In the genomic region with DNA sequence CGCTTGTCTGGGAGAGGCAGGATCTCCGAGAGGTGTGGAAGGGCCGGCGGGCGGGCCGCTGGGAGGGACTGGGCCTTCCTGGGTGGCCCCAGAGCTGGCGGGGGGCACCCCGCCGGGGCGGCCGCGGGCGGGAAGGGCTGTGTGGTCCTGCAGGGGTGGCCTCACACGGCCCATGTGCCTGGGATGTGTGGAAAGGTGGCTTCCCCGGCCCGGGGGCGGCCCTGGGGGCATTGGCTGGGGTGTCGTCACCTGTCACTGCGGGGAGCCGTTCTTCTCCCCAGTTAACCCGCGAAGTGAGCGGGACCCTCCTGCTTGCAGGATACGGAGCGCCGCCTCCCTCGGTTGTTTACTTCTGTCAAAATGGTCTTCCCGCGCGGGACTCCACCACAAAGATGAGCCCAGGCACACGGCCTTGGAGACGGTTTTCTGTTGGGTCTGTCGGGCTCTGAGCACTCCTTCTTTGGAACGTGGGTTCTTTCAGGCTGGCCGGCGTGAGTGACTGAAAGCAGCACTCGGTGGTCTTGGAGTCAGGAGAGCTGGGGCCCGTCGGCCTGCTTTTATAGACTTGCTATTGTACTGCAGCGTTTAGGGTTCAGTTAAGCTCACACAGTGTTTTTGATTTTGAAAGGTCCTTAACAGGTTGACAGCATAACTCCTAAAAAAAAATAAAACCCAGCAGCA, we compare ENCODE assay signal across 8 cellular contexts. TPM values are rescaled to one million over a fixed set of nuclear protein-coding genes. Genes with fewer than 3 reads are reported as not detected.
DNase-seq lines count a peak whose midpoint lies in the region; FAIRE-seq and TF ChIP-seq lines count a peak whose summit lies in the region.

No MANE protein-coding gene starts in this region.

- TF ChIP-seq CTCF in GM12864 (IDR thresholded peaks at IDR 0.05; ENCODE audit: low read depth, low read length, missing control alignments) (no peak), H1 (IDR thresholded peaks at IDR 0.05; ENCODE audit: control extremely low read depth in 1 of 3, insufficient read depth in 1 of 3, low read depth in 1 of 3, low read length in 3 of 3) (no peak)

- H3K27me3 ChIP-seq in GM23248 (replicated peaks; ENCODE audit: insufficient read depth) (no peaks in the 10 kb centered on the region), H1 (replicated peaks in 1 of 4; ENCODE audit: control insufficient read depth in 3 of 4, extremely low read depth in 1 of 4, insufficient read depth in 3 of 4, low read length in 3 of 4) (no peaks in the 10 kb centered on the region), mononuclear cell (ENCODE audit: insufficient read depth, low read length) (peaks cover 6% of the 10 kb centered on the region)

- H2BK20ac ChIP-seq in H1 (ENCODE audit: low read length): no peak overlapping the region

- H4K5ac ChIP-seq in H1 (ENCODE audit: insufficient read length, low read depth, low read length): peak overlapping the region; percentile 3

- no peaks in the 10 kb centered on the region for H3K9me2 ChIP-seq in GM23248 (ENCODE audit: insufficient read depth)

- H2BK5ac ChIP-seq in H1 (ENCODE audit: low read depth, low read length): peak overlapping the region; percentile 96

- peaks cover 3% of the 10 kb centered on the region; the same call in 1 of the 2 replicates for H3K23me2 ChIP-seq in H1 (ENCODE audit: low read depth, low read length)

- DNase-seq in GM12864 (ENCODE audit: low read depth) (no peak), GM23248 (peak; percentile 65), LHCN-M2 (ENCODE audit: low read depth) (peak; percentile 27), H1 (ENCODE audit: low read depth in 1 of 2, low spot score in 2 of 2) (no peak), HK-2 (ENCODE audit: unreplicated experiment) (no peak)
- peak; percentile 53 to 67 for DNase-seq in activated CD4-positive, alpha-beta T cell treated with anti-CD3 and anti-CD28 coated beads, Interleukin-2, amount 50 U/mL, for 48 hours
- DNase-seq in stimulated activated CD8-positive, alpha-beta memory T cell treated with anti-CD3 and anti-CD28 coated beads, Interleukin-4, amount 100 ng/mL, for 4 hours (ENCODE audit: low read depth in 2 of 2, low spot score in 1 of 2): peak; percentile 23 to 34

- H2AK5ac ChIP-seq in H1 (ENCODE audit: low read depth, low read length): no peak overlapping the region

- 0 to 2% methylated on average over 18 to 39 of the region's 40 CpGs for WGBS in GM23248 (ENCODE audit: low coverage in 1 of 2, low lambda C conversion rate in 2 of 2, missing lambda C conversion rate in 2 of 2), 2 experiments
- 1% methylated on average over 22 of the region's 40 CpGs; no CpG with 5 or more reads in 1 of the 2 experiments for WGBS in H1 (ENCODE audit: extremely low coverage in 1 of 2, insufficient coverage in 1 of 2, insufficient read length in 1 of 2, insufficient replicate concordance in 2 of 2, low coverage in 1 of 2, low lambda C conversion rate in 2 of 2, missing lambda C conversion rate in 1 of 2), 2 experiments

- H3K36me3 ChIP-seq in GM23248 (ENCODE audit: low read depth) (no peaks in the 10 kb centered on the region), H1 (ENCODE audit: control insufficient read depth in 2 of 4, insufficient read depth in 4 of 4, low read length in 3 of 4) (peaks cover 0 to 27% (median 9%) of the 10 kb centered on the region in 4 experiments; a peak in 6 of 8 replicates)

- TF ChIP-seq RAD21 in H1 (IDR thresholded peaks at IDR 0.05 in 1 of 2, conservative IDR thresholded peaks at IDR 0.05 in 1 of 2; ENCODE audit: low read depth in 2 of 2, low read length in 2 of 2): no peak

- H3K79me2 ChIP-seq in GM23248 (ENCODE audit: insufficient read depth) (peaks cover 57% of the 10 kb centered on the region), H1 (ENCODE audit: control insufficient read depth in 1 of 2, insufficient read depth in 2 of 2, low read length in 2 of 2) (peaks cover 19 to 56% of the 10 kb centered on the region in 2 experiments)

- H3K4me1 ChIP-seq in GM23248 (ENCODE audit: insufficient read depth) (peaks cover 18% of the 10 kb centered on the region), H1 (replicated peaks in 1 of 4; ENCODE audit: control insufficient read depth in 3 of 4, insufficient read depth in 4 of 4, low read length in 3 of 4) (peaks cover 0 to 4% (median 0%) of the 10 kb centered on the region in 4 experiments; a peak in 2 of 7 replicates), mononuclear cell (ENCODE audit: insufficient read depth, low read length) (peaks cover 32% of the 10 kb centered on the region)

- peak overlapping the region; percentile 96 for H3K4me3 ChIP-seq in GM12864 (ENCODE audit: low read depth, low read length)
- peak overlapping the region; percentile 80 for H3K4me3 ChIP-seq in GM23248
- H3K4me3 ChIP-seq in H1 (ENCODE audit: extremely low read depth in 1 of 4, insufficient read depth in 2 of 4, low read depth in 3 of 4, low read length in 4 of 4): peak overlapping the region; percentile 88 to 95 (median 91)
- peak overlapping the region; percentile 85 for H3K4me3 ChIP-seq in mononuclear cell (ENCODE audit: low read length)

- peak overlapping the region; percentile 60; the same call in 1 of the 2 replicates for H3K18ac ChIP-seq in H1 (ENCODE audit: extremely low read depth, low read length)

- H3K4ac ChIP-seq in H1 (replicated peaks; ENCODE audit: insufficient read length, low read depth, low read length): no peak overlapping the region

- no peak for FAIRE-seq in H1 (lab: Jason Lieb, UNC)

- H2AFZ ChIP-seq in GM23248 (peak overlapping the region; percentile 88), H1 (ENCODE audit: low read length) (no peak overlapping the region)

- TF ChIP-seq EP300 in H1 (IDR thresholded peaks at IDR 0.05; ENCODE audit: borderline replicate concordance in 1 of 2, low read depth in 2 of 2, low read length in 2 of 2): no peak

- peak overlapping the region; percentile 91 for H3K27ac ChIP-seq in GM23248
- peak overlapping the region; percentile 98 for H3K27ac ChIP-seq in H1 (ENCODE audit: low read depth, low read length)

- H3K79me1 ChIP-seq in H1 (ENCODE audit: low read depth, low read length): 0 out of 2 replicates have a peak, but pooled peaks cover 4% of the 10 kb centered on the region

- peak in 1 of 2 experiments; percentile 29; a peak in 1 of 3 replicates for TF ChIP-seq POLR2A in H1 (IDR thresholded peaks at IDR 0.05; ENCODE audit: control extremely low read depth in 1 of 2, low read depth in 2 of 2, low read length in 2 of 2)

- H3K9ac ChIP-seq in GM23248 (peak overlapping the region; percentile 87), H1 (replicated peaks in 1 of 4; ENCODE audit: extremely low read depth in 1 of 4, low read depth in 3 of 4, low read length in 3 of 4) (peak overlapping the region; percentile 97 to 99 (median 98))

- H4K91ac ChIP-seq in H1 (replicated peaks; ENCODE audit: insufficient read length, low read length): no peak overlapping the region

- no peak overlapping the region for H3K14ac ChIP-seq in H1 (ENCODE audit: insufficient read length)

- H3K56ac ChIP-seq in H1 (replicated peaks; ENCODE audit: insufficient read length, low read depth, low read length): peak overlapping the region; percentile 95

- CTCF ChIA-PET in H1 (lab: Charles Lee; ENCODE audit: partially characterized antibody): interaction anchor here (1.7 kb wide), 1 partner anchor 32 kb away, joined by 6 read pairs; no protein-coding TSS in a partner anchor

- H3F3A ChIP-seq in GM23248 (ENCODE audit: insufficient read depth): peaks cover 7% of the 10 kb centered on the region; the same call in 1 of the 2 replicates

- H4K8ac ChIP-seq in H1 (ENCODE audit: extremely low read depth, insufficient read depth, low read length): peak overlapping the region; percentile 99

- H2BK15ac ChIP-seq in H1 (ENCODE audit: low read length): no peak overlapping the region

- no peak overlapping the region for H2BK120ac ChIP-seq in H1 (replicated peaks; ENCODE audit: low read depth, low read length)

- H3K9me3 ChIP-seq in GM23248 (ENCODE audit: low read depth) (no peaks in the 10 kb centered on the region), H1 (ENCODE audit: insufficient read depth in 2 of 2, low read depth in 1 of 2, low read length in 1 of 2) (no peaks in the 10 kb centered on the region), mononuclear cell (ENCODE audit: low read depth, low read length) (no peaks in the 10 kb centered on the region)

- in situ Hi-C loops in GM23248 (cut with MboI): no loop called here

- no peak overlapping the region for H2BK12ac ChIP-seq in H1 (ENCODE audit: low read depth, low read length)

- POLR2A ChIA-PET in H1 (lab: Charles Lee; ENCODE audit: partially characterized antibody): interaction anchor here (0.6 to 3.1 kb wide), 14 partner anchors 10 to 264 kb away, joined by 3 to 16 read pairs (median 4); no protein-coding TSS in a partner anchor

- no peak overlapping the region for H3K23ac ChIP-seq in H1 (ENCODE audit: insufficient read length)

- H3K4me2 ChIP-seq in GM23248 (ENCODE audit: unreplicated experiment) (peak overlapping the region; percentile 74), H1 (ENCODE audit: insufficient read depth in 1 of 2, low read depth in 2 of 2, low read length in 2 of 2) (peak overlapping the region; percentile 79 to 91)

- no peaks in the 10 kb centered on the region for H4K20me1 ChIP-seq in GM23248 (ENCODE audit: insufficient read depth)
- H4K20me1 ChIP-seq in H1 (replicated peaks in 1 of 2; ENCODE audit: control insufficient read depth in 1 of 2, insufficient read depth in 2 of 2, low read length in 2 of 2): peaks cover 11 to 13% of the 10 kb centered on the region in 2 experiments

RNA-seq across cellular contexts. Expression of a gene that starts 0.7 kb away (rescaled TPM):
- total RNA-seq in GM23248 (2014; rRNA removed; shearing (Covaris generic)): 14.4 and 17.8 TPM in 2 replicates
- 57.7 and 60.5 TPM in 2 replicates for polyA plus RNA-seq in GM23248 (2016; fragmentation: Nextera tagmentation; extraction: Ambion mirVana)
- total RNA-seq in LHCN-M2 (2014; rRNA removed): 34.8 and 44.7 TPM in 2 replicates
- 12.4 TPM for polyA plus RNA-seq in LHCN-M2 (2012)
- total RNA-seq in H1 (2021; fragmentation: NEBNext Ultra II Directional; extraction: Animal tissue kit (Norgen Biotek cat#: 25700)): 89.8 and 93.4 TPM in 2 replicates
- polyA plus RNA-seq in H1 (2011; rRNA removed): 7.8 and 12.7 TPM in 2 replicates
- 29.8 TPM for polyA plus RNA-seq in H1 (2011; cell fraction: cytosol; rRNA removed)
- polyA plus RNA-seq in H1 (2011; cell fraction: nucleus; rRNA removed): 5.9 TPM
- polyA plus RNA-seq in H1 (2012, experiment 1 of 2): 44.2 to 101 TPM (median 59.5 TPM) in 4 replicates
- polyA plus RNA-seq in H1 (2012, experiment 2 of 2): 4.2 TPM
- polyA plus RNA-seq in H1 (2013, experiment 1 of 2): 65.2 TPM
- polyA plus RNA-seq in H1 (2013, experiment 2 of 2): 67.9 TPM
- polyA minus RNA-seq in H1 (2011; rRNA and poly(A)+ RNA removed): 14.4 and 18.6 TPM in 2 replicates
- polyA minus RNA-seq in H1 (2011; cell fraction: cytosol; rRNA and poly(A)+ RNA removed): 23.2 TPM
- polyA minus RNA-seq in H1 (2011; cell fraction: nucleus; rRNA and poly(A)+ RNA removed): 21.7 TPM
- total RNA-seq in mononuclear cell: 34.6 TPM

Comparison
In these comparisons a context has a peak if more than half of its experiments do, and no peak if none do; other contexts are left out.
1. DNase-seq: peak in GM23248 (single experiment), LHCN-M2 (single experiment), activated CD4-positive, alpha-beta T cell treated with anti-CD3 and anti-CD28 coated beads, Interleukin-2, amount 50 U/mL, for 48 hours (2 of 2) and stimulated activated CD8-positive, alpha-beta memory T cell treated with anti-CD3 and anti-CD28 coated beads, Interleukin-4, amount 100 ng/mL, for 4 hours (2 of 2); none in GM12864 (single experiment), H1 (0 of 2) and HK-2 (single experiment).
2. Peak in every context shown above with its lines, with median percentiles within 50 percentile points of each other: H3K4me3 ChIP-seq.